In the genomic region with DNA sequence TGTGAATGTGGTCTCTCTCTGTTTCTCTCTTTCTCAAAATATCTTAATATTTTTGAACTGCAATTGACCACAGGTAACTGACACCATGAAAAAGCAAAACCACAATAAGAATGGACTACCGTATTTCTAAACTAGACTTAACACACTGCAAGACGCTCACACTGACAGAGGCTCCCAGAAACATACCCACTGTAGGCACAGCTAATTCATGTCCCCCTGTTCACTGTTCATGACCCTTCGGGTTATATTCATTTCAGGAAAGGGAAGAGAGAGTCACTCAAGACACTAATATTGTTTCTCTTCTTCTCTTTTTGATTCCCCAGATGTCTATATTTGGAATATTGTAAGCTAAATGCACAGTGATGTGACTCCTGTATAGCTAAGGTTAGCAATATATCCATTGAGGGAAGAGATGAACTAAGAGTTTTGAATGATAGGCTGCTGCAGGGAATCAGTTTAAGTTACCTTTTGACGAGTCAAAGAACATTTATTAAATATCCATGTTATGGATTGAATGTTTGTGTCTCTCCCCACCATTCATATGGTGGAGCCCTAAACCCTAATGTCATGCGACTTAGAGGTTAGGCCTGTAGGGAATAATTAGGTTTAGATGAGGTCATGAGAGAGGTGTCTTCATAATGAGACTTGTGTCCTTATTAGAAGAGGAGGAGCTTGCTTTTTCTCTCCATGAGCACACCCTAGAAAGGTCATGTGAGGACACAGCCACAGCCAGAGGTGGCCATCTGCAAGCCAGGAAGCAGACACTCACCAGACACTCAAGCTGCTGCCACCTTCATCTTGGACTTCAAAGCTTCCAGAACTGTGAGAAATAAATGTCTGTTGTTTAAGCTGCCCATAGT, we compare ENCODE assay signal across 1 cellular context.
TF ChIP-seq lines count a peak whose summit lies in the region.

No MANE protein-coding gene starts in this region.

TF ChIP-seq in GM12878, 131 proteins besides CTCF, POLR2A, EP300 and RAD21 (continued from another document and continues in another):
- TF ChIP-seq, protein P1, sequence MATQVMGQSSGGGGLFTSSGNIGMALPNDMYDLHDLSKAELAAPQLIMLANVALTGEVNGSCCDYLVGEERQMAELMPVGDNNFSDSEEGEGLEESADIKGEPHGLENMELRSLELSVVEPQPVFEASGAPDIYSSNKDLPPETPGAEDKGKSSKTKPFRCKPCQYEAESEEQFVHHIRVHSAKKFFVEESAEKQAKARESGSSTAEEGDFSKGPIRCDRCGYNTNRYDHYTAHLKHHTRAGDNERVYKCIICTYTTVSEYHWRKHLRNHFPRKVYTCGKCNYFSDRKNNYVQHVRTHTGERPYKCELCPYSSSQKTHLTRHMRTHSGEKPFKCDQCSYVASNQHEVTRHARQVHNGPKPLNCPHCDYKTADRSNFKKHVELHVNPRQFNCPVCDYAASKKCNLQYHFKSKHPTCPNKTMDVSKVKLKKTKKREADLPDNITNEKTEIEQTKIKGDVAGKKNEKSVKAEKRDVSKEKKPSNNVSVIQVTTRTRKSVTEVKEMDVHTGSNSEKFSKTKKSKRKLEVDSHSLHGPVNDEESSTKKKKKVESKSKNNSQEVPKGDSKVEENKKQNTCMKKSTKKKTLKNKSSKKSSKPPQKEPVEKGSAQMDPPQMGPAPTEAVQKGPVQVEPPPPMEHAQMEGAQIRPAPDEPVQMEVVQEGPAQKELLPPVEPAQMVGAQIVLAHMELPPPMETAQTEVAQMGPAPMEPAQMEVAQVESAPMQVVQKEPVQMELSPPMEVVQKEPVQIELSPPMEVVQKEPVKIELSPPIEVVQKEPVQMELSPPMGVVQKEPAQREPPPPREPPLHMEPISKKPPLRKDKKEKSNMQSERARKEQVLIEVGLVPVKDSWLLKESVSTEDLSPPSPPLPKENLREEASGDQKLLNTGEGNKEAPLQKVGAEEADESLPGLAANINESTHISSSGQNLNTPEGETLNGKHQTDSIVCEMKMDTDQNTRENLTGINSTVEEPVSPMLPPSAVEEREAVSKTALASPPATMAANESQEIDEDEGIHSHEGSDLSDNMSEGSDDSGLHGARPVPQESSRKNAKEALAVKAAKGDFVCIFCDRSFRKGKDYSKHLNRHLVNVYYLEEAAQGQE (IDR thresholded peaks at IDR 0.05; ENCODE audit: low read depth, low read length): no peak
- TF ChIP-seq NR2F1 (conservative IDR thresholded peaks at IDR 0.05) (peak; percentile 67), CBX5 (IDR thresholded peaks at IDR 0.05; ENCODE audit: low read depth) (peak; percentile 48; the same call in 1 of the 2 replicates), EED (IDR thresholded peaks at IDR 0.05; ENCODE audit: low read depth) (peak; percentile 50; the same call in 1 of the 2 replicates), ZNF207 (IDR thresholded peaks at IDR 0.05; ENCODE audit: borderline replicate concordance) (no peak), ZBED1 (IDR thresholded peaks at IDR 0.05; ENCODE audit: borderline replicate concordance) (peak; percentile 74; the same call in 1 of the 2 replicates), MEF2B (IDR thresholded peaks at IDR 0.05; ENCODE audit: partially characterized antibody, poor library complexity, severe bottlenecking) (peak; percentile 70), NFIC (IDR thresholded peaks at IDR 0.05; ENCODE audit: low read depth, low read length) (peak; percentile 90), IKZF1 (conservative IDR thresholded peaks at IDR 0.05) (peak; percentile 62; the same call in 1 of the 2 replicates), SPI1 (IDR thresholded peaks at IDR 0.05; ENCODE audit: borderline replicate concordance, insufficient read depth, low read depth, low read length) (peak; percentile 59), FOXM1 (IDR thresholded peaks at IDR 0.05; ENCODE audit: low read depth, low read length) (peak; percentile 82; the same call in 1 of the 2 replicates), CBFB (IDR thresholded peaks at IDR 0.05; ENCODE audit: low read depth) (0 out of 2 replicates have a peak, but pooled peaks have one; percentile 23), YY1 (IDR thresholded peaks at IDR 0.05; ENCODE audit: low read depth, low read length) (peak; percentile 55; the same call in 1 of the 2 replicates), IKZF2 (IDR thresholded peaks at IDR 0.05) (peak; percentile 29 to 41; a peak in 1 of 4 replicates), IRF4 (IDR thresholded peaks at IDR 0.05; ENCODE audit: low read depth, low read length) (peak; percentile 69; the same call in 1 of the 2 replicates), CREB1 (IDR thresholded peaks at IDR 0.05; ENCODE audit: low read depth) (0 out of 2 replicates have a peak, but pooled peaks have one; percentile 14), RAD51 (IDR thresholded peaks at IDR 0.05) (peak; percentile 71), MYC (IDR thresholded peaks at IDR 0.05; ENCODE audit: insufficient read depth, insufficient read length, insufficient replicate concordance, low read length, severe bottlenecking) (no peak), MTA3 (IDR thresholded peaks at IDR 0.05; ENCODE audit: borderline replicate concordance, low read length) (peak; percentile 67; the same call in 1 of the 2 replicates), STAT3 (IDR thresholded peaks at IDR 0.05; ENCODE audit: low read depth, low read length) (no peak), JUNB (IDR thresholded peaks at IDR 0.05) (peak; percentile 68), BHLHE40 (IDR thresholded peaks at IDR 0.05; ENCODE audit: borderline replicate concordance in 1 of 2, low read depth in 2 of 2, low read length in 1 of 2) (peak in 1 of 2 experiments; percentile 62; a peak in 2 of 4 replicates), GABPA (IDR thresholded peaks at IDR 0.05; ENCODE audit: low read depth) (peak; percentile 27; the same call in 1 of the 2 replicates), DPF2 (IDR thresholded peaks at IDR 0.05) (peak; percentile 58; the same call in 1 of the 2 replicates), ATF7 (IDR thresholded peaks at IDR 0.05; ENCODE audit: low read depth) (peak; percentile 84), PML (IDR thresholded peaks at IDR 0.05; ENCODE audit: low read length) (no peak), SMARCA5 (IDR thresholded peaks at IDR 0.05) (0 out of 2 replicates have a peak, but pooled peaks have one; percentile 39)
- TF ChIP-seq, protein P2, sequence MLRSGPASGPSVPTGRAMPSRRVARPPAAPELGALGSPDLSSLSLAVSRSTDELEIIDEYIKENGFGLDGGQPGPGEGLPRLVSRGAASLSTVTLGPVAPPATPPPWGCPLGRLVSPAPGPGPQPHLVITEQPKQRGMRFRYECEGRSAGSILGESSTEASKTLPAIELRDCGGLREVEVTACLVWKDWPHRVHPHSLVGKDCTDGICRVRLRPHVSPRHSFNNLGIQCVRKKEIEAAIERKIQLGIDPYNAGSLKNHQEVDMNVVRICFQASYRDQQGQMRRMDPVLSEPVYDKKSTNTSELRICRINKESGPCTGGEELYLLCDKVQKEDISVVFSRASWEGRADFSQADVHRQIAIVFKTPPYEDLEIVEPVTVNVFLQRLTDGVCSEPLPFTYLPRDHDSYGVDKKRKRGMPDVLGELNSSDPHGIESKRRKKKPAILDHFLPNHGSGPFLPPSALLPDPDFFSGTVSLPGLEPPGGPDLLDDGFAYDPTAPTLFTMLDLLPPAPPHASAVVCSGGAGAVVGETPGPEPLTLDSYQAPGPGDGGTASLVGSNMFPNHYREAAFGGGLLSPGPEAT (IDR thresholded peaks at IDR 0.05; ENCODE audit: low read depth): no peak
- TF ChIP-seq, protein P3, sequence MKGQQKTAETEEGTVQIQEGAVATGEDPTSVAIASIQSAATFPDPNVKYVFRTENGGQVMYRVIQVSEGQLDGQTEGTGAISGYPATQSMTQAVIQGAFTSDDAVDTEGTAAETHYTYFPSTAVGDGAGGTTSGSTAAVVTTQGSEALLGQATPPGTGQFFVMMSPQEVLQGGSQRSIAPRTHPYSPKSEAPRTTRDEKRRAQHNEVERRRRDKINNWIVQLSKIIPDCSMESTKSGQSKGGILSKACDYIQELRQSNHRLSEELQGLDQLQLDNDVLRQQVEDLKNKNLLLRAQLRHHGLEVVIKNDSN (IDR thresholded peaks at IDR 0.05; ENCODE audit: borderline replicate concordance, extremely low read length, insufficient read depth, low read depth, low read length): no peak
- TF ChIP-seq, protein P4, sequence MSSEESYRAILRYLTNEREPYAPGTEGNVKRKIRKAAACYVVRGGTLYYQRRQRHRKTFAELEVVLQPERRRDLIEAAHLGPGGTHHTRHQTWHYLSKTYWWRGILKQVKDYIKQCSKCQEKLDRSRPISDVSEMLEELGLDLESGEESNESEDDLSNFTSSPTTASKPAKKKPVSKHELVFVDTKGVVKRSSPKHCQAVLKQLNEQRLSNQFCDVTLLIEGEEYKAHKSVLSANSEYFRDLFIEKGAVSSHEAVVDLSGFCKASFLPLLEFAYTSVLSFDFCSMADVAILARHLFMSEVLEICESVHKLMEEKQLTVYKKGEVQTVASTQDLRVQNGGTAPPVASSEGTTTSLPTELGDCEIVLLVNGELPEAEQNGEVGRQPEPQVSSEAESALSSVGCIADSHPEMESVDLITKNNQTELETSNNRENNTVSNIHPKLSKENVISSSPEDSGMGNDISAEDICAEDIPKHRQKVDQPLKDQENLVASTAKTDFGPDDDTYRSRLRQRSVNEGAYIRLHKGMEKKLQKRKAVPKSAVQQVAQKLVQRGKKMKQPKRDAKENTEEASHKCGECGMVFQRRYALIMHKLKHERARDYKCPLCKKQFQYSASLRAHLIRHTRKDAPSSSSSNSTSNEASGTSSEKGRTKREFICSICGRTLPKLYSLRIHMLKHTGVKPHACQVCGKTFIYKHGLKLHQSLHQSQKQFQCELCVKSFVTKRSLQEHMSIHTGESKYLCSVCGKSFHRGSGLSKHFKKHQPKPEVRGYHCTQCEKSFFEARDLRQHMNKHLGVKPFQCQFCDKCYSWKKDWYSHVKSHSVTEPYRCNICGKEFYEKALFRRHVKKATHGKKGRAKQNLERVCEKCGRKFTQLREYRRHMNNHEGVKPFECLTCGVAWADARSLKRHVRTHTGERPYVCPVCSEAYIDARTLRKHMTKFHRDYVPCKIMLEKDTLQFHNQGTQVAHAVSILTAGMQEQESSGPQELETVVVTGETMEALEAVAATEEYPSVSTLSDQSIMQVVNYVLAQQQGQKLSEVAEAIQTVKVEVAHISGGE (CRISPR knock-in tag; IDR thresholded peaks at IDR 0.05): no peak
- TF ChIP-seq, protein P5, sequence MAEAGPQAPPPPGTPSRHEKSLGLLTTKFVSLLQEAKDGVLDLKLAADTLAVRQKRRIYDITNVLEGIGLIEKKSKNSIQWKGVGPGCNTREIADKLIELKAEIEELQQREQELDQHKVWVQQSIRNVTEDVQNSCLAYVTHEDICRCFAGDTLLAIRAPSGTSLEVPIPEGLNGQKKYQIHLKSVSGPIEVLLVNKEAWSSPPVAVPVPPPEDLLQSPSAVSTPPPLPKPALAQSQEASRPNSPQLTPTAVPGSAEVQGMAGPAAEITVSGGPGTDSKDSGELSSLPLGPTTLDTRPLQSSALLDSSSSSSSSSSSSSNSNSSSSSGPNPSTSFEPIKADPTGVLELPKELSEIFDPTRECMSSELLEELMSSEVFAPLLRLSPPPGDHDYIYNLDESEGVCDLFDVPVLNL (IDR thresholded peaks at IDR 0.05; ENCODE audit: low read depth, low read length): no peak
- TF ChIP-seq, protein P6, sequence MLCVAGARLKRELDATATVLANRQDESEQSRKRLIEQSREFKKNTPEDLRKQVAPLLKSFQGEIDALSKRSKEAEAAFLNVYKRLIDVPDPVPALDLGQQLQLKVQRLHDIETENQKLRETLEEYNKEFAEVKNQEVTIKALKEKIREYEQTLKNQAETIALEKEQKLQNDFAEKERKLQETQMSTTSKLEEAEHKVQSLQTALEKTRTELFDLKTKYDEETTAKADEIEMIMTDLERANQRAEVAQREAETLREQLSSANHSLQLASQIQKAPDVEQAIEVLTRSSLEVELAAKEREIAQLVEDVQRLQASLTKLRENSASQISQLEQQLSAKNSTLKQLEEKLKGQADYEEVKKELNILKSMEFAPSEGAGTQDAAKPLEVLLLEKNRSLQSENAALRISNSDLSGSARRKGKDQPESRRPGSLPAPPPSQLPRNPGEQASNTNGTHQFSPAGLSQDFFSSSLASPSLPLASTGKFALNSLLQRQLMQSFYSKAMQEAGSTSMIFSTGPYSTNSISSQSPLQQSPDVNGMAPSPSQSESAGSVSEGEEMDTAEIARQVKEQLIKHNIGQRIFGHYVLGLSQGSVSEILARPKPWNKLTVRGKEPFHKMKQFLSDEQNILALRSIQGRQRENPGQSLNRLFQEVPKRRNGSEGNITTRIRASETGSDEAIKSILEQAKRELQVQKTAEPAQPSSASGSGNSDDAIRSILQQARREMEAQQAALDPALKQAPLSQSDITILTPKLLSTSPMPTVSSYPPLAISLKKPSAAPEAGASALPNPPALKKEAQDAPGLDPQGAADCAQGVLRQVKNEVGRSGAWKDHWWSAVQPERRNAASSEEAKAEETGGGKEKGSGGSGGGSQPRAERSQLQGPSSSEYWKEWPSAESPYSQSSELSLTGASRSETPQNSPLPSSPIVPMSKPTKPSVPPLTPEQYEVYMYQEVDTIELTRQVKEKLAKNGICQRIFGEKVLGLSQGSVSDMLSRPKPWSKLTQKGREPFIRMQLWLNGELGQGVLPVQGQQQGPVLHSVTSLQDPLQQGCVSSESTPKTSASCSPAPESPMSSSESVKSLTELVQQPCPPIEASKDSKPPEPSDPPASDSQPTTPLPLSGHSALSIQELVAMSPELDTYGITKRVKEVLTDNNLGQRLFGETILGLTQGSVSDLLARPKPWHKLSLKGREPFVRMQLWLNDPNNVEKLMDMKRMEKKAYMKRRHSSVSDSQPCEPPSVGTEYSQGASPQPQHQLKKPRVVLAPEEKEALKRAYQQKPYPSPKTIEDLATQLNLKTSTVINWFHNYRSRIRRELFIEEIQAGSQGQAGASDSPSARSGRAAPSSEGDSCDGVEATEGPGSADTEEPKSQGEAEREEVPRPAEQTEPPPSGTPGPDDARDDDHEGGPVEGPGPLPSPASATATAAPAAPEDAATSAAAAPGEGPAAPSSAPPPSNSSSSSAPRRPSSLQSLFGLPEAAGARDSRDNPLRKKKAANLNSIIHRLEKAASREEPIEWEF (IDR thresholded peaks at IDR 0.05; ENCODE audit: insufficient replicate concordance, low read depth, low read length): no peak
- TF ChIP-seq, protein P7, sequence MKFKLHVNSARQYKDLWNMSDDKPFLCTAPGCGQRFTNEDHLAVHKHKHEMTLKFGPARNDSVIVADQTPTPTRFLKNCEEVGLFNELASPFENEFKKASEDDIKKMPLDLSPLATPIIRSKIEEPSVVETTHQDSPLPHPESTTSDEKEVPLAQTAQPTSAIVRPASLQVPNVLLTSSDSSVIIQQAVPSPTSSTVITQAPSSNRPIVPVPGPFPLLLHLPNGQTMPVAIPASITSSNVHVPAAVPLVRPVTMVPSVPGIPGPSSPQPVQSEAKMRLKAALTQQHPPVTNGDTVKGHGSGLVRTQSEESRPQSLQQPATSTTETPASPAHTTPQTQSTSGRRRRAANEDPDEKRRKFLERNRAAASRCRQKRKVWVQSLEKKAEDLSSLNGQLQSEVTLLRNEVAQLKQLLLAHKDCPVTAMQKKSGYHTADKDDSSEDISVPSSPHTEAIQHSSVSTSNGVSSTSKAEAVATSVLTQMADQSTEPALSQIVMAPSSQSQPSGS (IDR thresholded peaks at IDR 0.05; ENCODE audit: low read length): peak; percentile 88
- TF ChIP-seq, protein P8, sequence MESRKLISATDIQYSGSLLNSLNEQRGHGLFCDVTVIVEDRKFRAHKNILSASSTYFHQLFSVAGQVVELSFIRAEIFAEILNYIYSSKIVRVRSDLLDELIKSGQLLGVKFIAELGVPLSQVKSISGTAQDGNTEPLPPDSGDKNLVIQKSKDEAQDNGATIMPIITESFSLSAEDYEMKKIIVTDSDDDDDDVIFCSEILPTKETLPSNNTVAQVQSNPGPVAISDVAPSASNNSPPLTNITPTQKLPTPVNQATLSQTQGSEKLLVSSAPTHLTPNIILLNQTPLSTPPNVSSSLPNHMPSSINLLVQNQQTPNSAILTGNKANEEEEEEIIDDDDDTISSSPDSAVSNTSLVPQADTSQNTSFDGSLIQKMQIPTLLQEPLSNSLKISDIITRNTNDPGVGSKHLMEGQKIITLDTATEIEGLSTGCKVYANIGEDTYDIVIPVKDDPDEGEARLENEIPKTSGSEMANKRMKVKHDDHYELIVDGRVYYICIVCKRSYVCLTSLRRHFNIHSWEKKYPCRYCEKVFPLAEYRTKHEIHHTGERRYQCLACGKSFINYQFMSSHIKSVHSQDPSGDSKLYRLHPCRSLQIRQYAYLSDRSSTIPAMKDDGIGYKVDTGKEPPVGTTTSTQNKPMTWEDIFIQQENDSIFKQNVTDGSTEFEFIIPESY (IDR thresholded peaks at IDR 0.05): no peak
